18 cellular contexts compared by ENCODE assay signal in the genomic region with DNA sequence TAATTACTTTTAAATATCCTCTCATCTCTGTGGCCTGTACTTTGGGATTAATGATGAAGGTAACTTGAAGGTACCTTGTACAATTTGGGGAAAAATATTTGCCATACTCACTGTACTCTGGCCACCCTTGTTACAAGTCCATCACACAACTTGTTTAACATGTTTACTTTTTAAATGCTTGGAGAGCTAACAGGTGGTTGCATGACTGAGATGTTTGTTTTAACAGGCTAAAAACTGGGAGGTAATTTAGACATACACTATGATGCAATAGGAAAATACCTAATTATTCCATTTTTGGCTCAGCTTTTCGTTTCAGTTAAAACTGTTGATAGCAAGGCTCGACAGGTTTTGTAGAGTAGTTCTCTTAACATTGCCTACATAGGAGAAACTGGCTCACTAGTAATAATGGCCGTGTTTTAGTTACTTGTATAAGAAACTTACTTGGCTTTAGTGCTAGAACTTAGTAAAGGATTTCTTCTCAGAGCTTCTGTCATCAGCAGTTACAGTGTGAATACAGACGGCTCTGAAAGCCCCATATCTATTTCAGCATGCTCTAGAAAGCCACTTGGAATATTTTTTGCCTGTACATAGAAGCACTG.
DNase-seq lines count a peak whose midpoint lies in the region; ATAC-seq, FAIRE-seq and TF ChIP-seq lines count a peak whose summit lies in the region.
"Had no signal": no experiment of that assay in that cellular context is flagged by ENCODE, and none has a peak within 500 bp of the region (broad histone marks: within the 10 kb centered on the region; RNA-seq: fewer than 3 reads in every experiment).

No MANE protein-coding gene starts in this region.

- no peaks in the 10 kb centered on the region for H3K27me3 ChIP-seq in astrocyte (ENCODE audit: insufficient read depth, low read length)
- H3K27me3 ChIP-seq: tibial nerve had no signal

- H3K79me2 ChIP-seq in astrocyte (ENCODE audit: insufficient read depth, low read length): no peaks in the 10 kb centered on the region

- no peak for TF ChIP-seq CTCF in astrocyte (IDR thresholded peaks at IDR 0.05; ENCODE audit: insufficient read depth, low read depth, low read length)
- TF ChIP-seq CTCF in mesothelial cell of epicardium (IDR thresholded peaks at IDR 0.05; ENCODE audit: unreplicated experiment): no peak
- TF ChIP-seq CTCF in GM20000 (IDR thresholded peaks at IDR 0.05; ENCODE audit: extremely low read depth, missing control alignments): no peak

- no peak overlapping the region for H3K27ac ChIP-seq in astrocyte (ENCODE audit: low read depth, low read length)
- H3K27ac ChIP-seq: HL-60, tibial nerve had no signal

- DNase-seq in DMS79 treated with DMSO at 0.1 percent for 48 hours (lab: John Stamatoyannopoulos, UW) (peak; percentile 46), NCI-H2029 (lab: John Stamatoyannopoulos, UW) (peak; percentile 78), astrocyte (ENCODE audit: low read depth) (peak; percentile 16), mesothelial cell of epicardium (ENCODE audit: low spot score in 2 of 2, unreplicated experiment in 2 of 2) (no peak), 8988T (no peak), GM20000 (ENCODE audit: low spot score) (no peak)
- no peak for DNase-seq in effector CD8-positive, alpha-beta T cell (lab: John Stamatoyannopoulos, UW)
- DNase-seq: activated T-cell treated with anti-CD3 and anti-CD28 coated beads, Interleukin-2, amount 50 U/mL, for 48 hours; AML-193; glutamatergic neuron; Kasumi-1; NCI-H2171; nucleus accumbens; SK-N-SH; stimulated activated CD4-positive, alpha-beta T cell treated with anti-CD3 and anti-CD28 coated beads, Interleukin-4, amount 100 ng/mL, for 24 hours had no signal

- H3K9me3 ChIP-seq in astrocyte (ENCODE audit: insufficient read depth, low read depth, low read length): no peaks in the 10 kb centered on the region
- H3K9me3 ChIP-seq: SK-N-SH, tibial nerve had no signal

- no peaks in the 10 kb centered on the region for H3K27me3 Mint-ChIP-seq in astrocyte (ENCODE audit: low read depth, unreplicated experiment)
- H3K27me3 Mint-ChIP-seq in mesothelial cell of epicardium (ENCODE audit: low read depth): no peaks in the 10 kb centered on the region

- no peaks in the 10 kb centered on the region for H3K4me1 ChIP-seq in astrocyte (ENCODE audit: insufficient read depth, low read length)

- no peak overlapping the region for H3K9ac ChIP-seq in astrocyte (ENCODE audit: low read length)
- H3K9ac ChIP-seq: SK-N-SH had no signal

- H3K27ac Mint-ChIP-seq in astrocyte (ENCODE audit: unreplicated experiment): no peak overlapping the region
- H3K27ac Mint-ChIP-seq in mesothelial cell of epicardium: peak overlapping the region; percentile 30

- H3K9me3 Mint-ChIP-seq in astrocyte (ENCODE audit: unreplicated experiment) (no peaks in the 10 kb centered on the region), mesothelial cell of epicardium (no peaks in the 10 kb centered on the region)

- no peaks in the 10 kb centered on the region for H4K20me1 ChIP-seq in astrocyte (ENCODE audit: insufficient read depth, low read length)

- no peaks in the 10 kb centered on the region for H3K4me1 Mint-ChIP-seq in astrocyte (ENCODE audit: low read depth, unreplicated experiment)
- peaks cover 53% of the 10 kb centered on the region for H3K4me1 Mint-ChIP-seq in mesothelial cell of epicardium

- H2AFZ ChIP-seq in astrocyte (ENCODE audit: low read depth, low read length): no peak overlapping the region

- H3K36me3 ChIP-seq in astrocyte (ENCODE audit: insufficient read depth, low read length): no peaks in the 10 kb centered on the region
- H3K36me3 ChIP-seq: tibial nerve had no signal

- no peak for ATAC-seq in HG02938 (IDR thresholded peaks at IDR 0.05; ENCODE audit: unreplicated experiment)

- no peak overlapping the region for H3K4me3 Mint-ChIP-seq in astrocyte (ENCODE audit: unreplicated experiment)
- H3K4me3 Mint-ChIP-seq in mesothelial cell of epicardium: no peak overlapping the region

- no peak for FAIRE-seq in astrocyte (lab: Jason Lieb, UNC)

- H3K36me3 Mint-ChIP-seq in astrocyte (ENCODE audit: low read depth, unreplicated experiment) (no peaks in the 10 kb centered on the region), mesothelial cell of epicardium (no peaks in the 10 kb centered on the region)

- no peak overlapping the region for H3K4me2 ChIP-seq in astrocyte (ENCODE audit: low read length)
- H3K4me2 ChIP-seq: SK-N-SH had no signal

- no peak overlapping the region for H3K4me3 ChIP-seq in astrocyte (ENCODE audit: insufficient read depth, low read depth, low read length)
- H3K4me3 ChIP-seq: tibial nerve had no signal

Comparison
In these comparisons a context has a peak if more than half of its experiments do, and no peak if none do; other contexts are left out.
1. DNase-seq: peak in DMS79 treated with DMSO at 0.1 percent for 48 hours (single experiment), NCI-H2029 (single experiment) and astrocyte (single experiment); none in mesothelial cell of epicardium (0 of 2), 8988T (single experiment), GM20000 (single experiment) and effector CD8-positive, alpha-beta T cell (single experiment).